In genomic region chrX:56623316-56623715, GRCh38 we compare ENCODE assay signal across 7 cellular contexts.
"Had no signal": no experiment of that assay in that cellular context is flagged by ENCODE, and none has a peak within 500 bp of the region (broad histone marks: within the 10 kb centered on the region; RNA-seq: fewer than 3 reads in every experiment).

No MANE protein-coding gene starts in this region.

- H3K9ac ChIP-seq: GM23248 had no signal

- H3K9me3 ChIP-seq: HAP-1 had no signal

- FAIRE-seq: HTR-8/SVneo, K562 had no signal

- DNase-seq: GM23248, GOT3, H7, IMR-90 had no signal

- H3K4me3 ChIP-seq: GM23248, HAP-1, K562 had no signal

- H3K27ac ChIP-seq: GM23248 had no signal

- H3K36me3 ChIP-seq: HAP-1 had no signal
